Comparison of ENCODE assay signal across 10 cellular contexts in genomic region chr17:46792071-46792470, GRCh38. TPM values are rescaled to one million over a fixed set of nuclear protein-coding genes. Genes with fewer than 3 reads are reported as not detected.
"Had no signal": no experiment of that assay in that cellular context is flagged by ENCODE, and none has a peak within 500 bp of the region (broad histone marks: within the 10 kb centered on the region; RNA-seq: fewer than 3 reads in every experiment).

No MANE protein-coding gene starts in this region.

- FAIRE-seq: HTR-8/SVneo had no signal

- H3K4me3 Mint-ChIP-seq: IgD-negative memory B cell had no signal

- H3K4me3 ChIP-seq: GM23248, HAP-1 had no signal

- H3K4me1 ChIP-seq: HAP-1 had no signal

- H3K9me3 ChIP-seq: HAP-1 had no signal

- H3K36me3 ChIP-seq: HAP-1 had no signal

- H2AFZ ChIP-seq: GM23248 had no signal

- H3K9ac ChIP-seq: GM23248 had no signal

- DNase-seq: GM23248, GOT3, H7, KG1 had no signal

- H3K27ac Mint-ChIP-seq: IgD-negative memory B cell had no signal

- ATAC-seq: HCT116 had no signal

- H3K27ac ChIP-seq: GM23248, HL-60 had no signal

RNA-seq across cellular contexts. Expression of gene WNT9B, which starts 59.3 kb away (rescaled TPM):
- total RNA-seq: GM23248, H4 had no signal
- polyA plus RNA-seq: GM23248, IgD-negative memory B cell had no signal
